In genomic region chr2:177392373-177393246, GRCh38 we compare ENCODE assay signal across 8 cellular contexts. TPM values are rescaled to one million over a fixed set of nuclear protein-coding genes. Genes with fewer than 3 reads are reported as not detected.
DNase-seq lines count a peak whose midpoint lies in the region; ATAC-seq, FAIRE-seq and TF ChIP-seq lines count a peak whose summit lies in the region.

TSS of gene AGPS (plus strand) at chr2:177392773. CDS start at chr2:177392790, 17 bp downstream.

- ATAC-seq in GM21619 (IDR thresholded peaks at IDR 0.05; ENCODE audit: unreplicated experiment) (peak; percentile 87), RWPE2 (ENCODE audit: low read depth) (peak; percentile 70)

- H3K27ac ChIP-seq in RWPE2 (ENCODE audit: poor library complexity, severe bottlenecking) (peak within 1 kb of the TSS; percentile 36), neutrophil (peak within 1 kb of the TSS; percentile 81), substantia nigra (ENCODE audit: low read depth, low read length, poor library complexity, severe bottlenecking) (peak within 1 kb of the TSS; percentile 72)

- H3K27me3 ChIP-seq in RWPE2 (ENCODE audit: insufficient read depth, poor library complexity, severe bottlenecking), result no peaks in the 10 kb centered on the region
- H3K27me3 ChIP-seq in neutrophil, result no peaks in the 10 kb centered on the region

- TF ChIP-seq CTCF in RWPE2 (IDR thresholded peaks at IDR 0.05; ENCODE audit: poor library complexity, severe bottlenecking) (no peak), neutrophil (IDR thresholded peaks at IDR 0.05) (peak; percentile 71)

- DNase-seq in DMS79 treated with DMSO at 0.1 percent for 48 hours (lab: John Stamatoyannopoulos, UW) (peak; percentile 82), RWPE2 (ENCODE audit: low spot score) (peak; percentile 75), activated gamma-delta T cell (lab: John Stamatoyannopoulos, UW) (peak; percentile 61), frontal cortex (ENCODE audit: low spot score in 2 of 2) (peak; percentile 80 to 86), substantia nigra (lab: John Stamatoyannopoulos, UW) (peak in 48 of 49 donors; percentile 20 to 88 (median 68))

- no peak for TF ChIP-seq RAD21 in Ishikawa (IDR thresholded peaks at IDR 0.05; ENCODE audit: low read depth)

- H3K4me1 ChIP-seq in RWPE2 (ENCODE audit: insufficient read depth, poor library complexity, severe bottlenecking) (peaks cover 34% of the 10 kb centered on the region), neutrophil (ENCODE audit: control insufficient read depth in 1 of 2, insufficient read depth in 1 of 2, low read depth in 1 of 2, low read length in 1 of 2) (peaks cover 55 to 58% of the 10 kb centered on the region in 2 experiments)

- 0 out of 2 replicates have a peak, but pooled peaks have one; percentile 15 for TF ChIP-seq EP300 in Ishikawa (IDR thresholded peaks at IDR 0.05; ENCODE audit: borderline replicate concordance)

- peaks cover 5% of the 10 kb centered on the region; the same call in 1 of the 2 replicates for H3K36me3 ChIP-seq in RWPE2 (ENCODE audit: low read depth)
- H3K36me3 ChIP-seq in neutrophil, result no peaks in the 10 kb centered on the region

- H3K4me3 ChIP-seq in RWPE2 (ENCODE audit: severe bottlenecking) (peak within 1 kb of the TSS; percentile 61), neutrophil (ENCODE audit: low read depth in 1 of 2, low read length in 1 of 2) (peak within 1 kb of the TSS; percentile 77 to 79)

- no peak for FAIRE-seq in frontal cortex (lab: Jason Lieb, UNC)

- H3K9me3 ChIP-seq in RWPE2 (ENCODE audit: severe bottlenecking), result no peaks in the 10 kb centered on the region
- no peaks in the 10 kb centered on the region for H3K9me3 ChIP-seq in neutrophil

TF ChIP-seq in Ishikawa, 13 proteins besides CTCF, POLR2A, EP300 and RAD21:
- TF ChIP-seq CEBPB (IDR thresholded peaks at IDR 0.05) (no peak; the same call in 1 of the 2 replicates), YY1 (IDR thresholded peaks at IDR 0.05; ENCODE audit: low read depth) (peak; percentile 89), TAF1 (IDR thresholded peaks at IDR 0.05; ENCODE audit: low read depth) (peak; percentile 87), MAX (IDR thresholded peaks at IDR 0.05) (peak; percentile 97), TEAD4 (IDR thresholded peaks at IDR 0.05) (peak; percentile 66), USF1 (IDR thresholded peaks at IDR 0.05) (no peak; the same call in 1 of the 2 replicates), EGR1 (IDR thresholded peaks at IDR 0.05) (peak; percentile 50; the same call in 1 of the 2 replicates), TCF12 (IDR thresholded peaks at IDR 0.05; ENCODE audit: low read depth) (peak; percentile 57), CREB1 (IDR thresholded peaks at IDR 0.05; ENCODE audit: low read depth) (no peak)
TF ChIP-seq in Ishikawa: peak in this region for 6.

RNA-seq across cellular contexts. Expression of gene AGPS, which starts in this region (rescaled TPM):
- 55.8 TPM for total RNA-seq in frontal cortex

Comparison
In these comparisons a context has a peak if more than half of its experiments do, and no peak if none do; other contexts are left out.
1. Peak in every context shown above with its lines: DNase-seq, ATAC-seq, H3K4me3 ChIP-seq and H3K27ac ChIP-seq.